Comparison of ENCODE assay signal across 13 cellular contexts in genomic region chr5:167945542-167946384, GRCh38.
DNase-seq lines count a peak whose midpoint lies in the region; ATAC-seq and TF ChIP-seq lines count a peak whose summit lies in the region.
"Had no signal": no experiment of that assay in that cellular context is flagged by ENCODE, and none has a peak within 500 bp of the region (broad histone marks: within the 10 kb centered on the region; RNA-seq: fewer than 3 reads in every experiment).

No MANE protein-coding gene starts in this region.

- 45 to 56% methylated on average over 14 of the region's 14 CpGs for WGBS in heart right ventricle, 2 donors
- 51 to 65% methylated on average over 14 of the region's 14 CpGs for WGBS in sigmoid colon, 2 donors

- intact Hi-C loops in heart right ventricle (cut with DNase I) = loop anchor here in 4 of 10 donors (2.0 to 10.0 kb wide), 5 partner anchors 53 to 279 kb away; no protein-coding TSS in a partner anchor
- intact Hi-C loops in sigmoid colon (cut with DNase I) = no loop called here

- H3K4me3 ChIP-seq in adipocyte (ENCODE audit: low read length) (no peak overlapping the region), heart right ventricle (no peak overlapping the region), sigmoid colon (no peak overlapping the region)
- H3K4me3 ChIP-seq: lower lobe of right lung had no signal

- no peak overlapping the region for H3K4me3 Mint-ChIP-seq in stimulated activated naive B cell treated with anti-CD40 and anti-IgM and Interleukin-4, amounts not matched to agents 10 μg/mL and 1 μg/mL and 100 μg/mL, for 72 hours
- H3K4me3 Mint-ChIP-seq: activated T-cell treated with anti-CD3 and anti-CD28 coated beads, Interleukin-2, amount 50 U/mL, for 72 hours; T-cell had no signal

- H3K9me3 ChIP-seq in adipocyte (ENCODE audit: control insufficient read depth, low read length) (no peaks in the 10 kb centered on the region), heart right ventricle (no peaks in the 10 kb centered on the region), sigmoid colon (no peaks in the 10 kb centered on the region)
- H3K9me3 ChIP-seq: lower lobe of right lung had no signal

- H3K4me1 ChIP-seq in adipocyte (ENCODE audit: control insufficient read depth, insufficient read depth, low read length) (peaks cover 10% of the 10 kb centered on the region), heart right ventricle (peaks cover 8 to 86% (median 59%) of the 10 kb centered on the region in 9 donors), sigmoid colon (peaks cover 0 to 50% (median 49%) of the 10 kb centered on the region in 4 donors)
- H3K4me1 ChIP-seq: lower lobe of right lung had no signal

- H3K27me3 Mint-ChIP-seq in stimulated activated naive B cell treated with anti-CD40 and anti-IgM and Interleukin-4, amounts not matched to agents 10 μg/mL and 1 μg/mL and 100 μg/mL, for 72 hours = no peaks in the 10 kb centered on the region
- H3K27me3 Mint-ChIP-seq: T-cell had no signal

- DNase-seq in GM04504 (ENCODE audit: low read depth) (peak; percentile 45), adipocyte (ENCODE audit: low read depth) (peak; percentile 45), heart right ventricle (peak; percentile 44 to 53), sigmoid colon (no peak)
- no peak for DNase-seq in activated CD4-positive, alpha-beta T cell treated with anti-CD3 and anti-CD28 coated beads for 4 hours
- DNase-seq in stimulated activated naive B cell treated with anti-CD40 and anti-IgM and Interleukin-4, amounts not matched to agents 10 μg/mL and 1 μg/mL and 100 μg/mL, for 72 hours = no peak
- DNase-seq: activated T-cell treated with anti-CD3 and anti-CD28 coated beads, Interleukin-2, amount 50 U/mL, for 72 hours; effector CD8-positive, alpha-beta T cell; lower lobe of right lung; NCI-H2081; T-cell had no signal

- no peaks in the 10 kb centered on the region for H3K27me3 ChIP-seq in adipocyte (replicated peaks; ENCODE audit: control insufficient read depth, insufficient read depth, low read length)
- H3K27me3 ChIP-seq in heart right ventricle = no peaks in the 10 kb centered on the region
- H3K27me3 ChIP-seq in sigmoid colon = no peaks in the 10 kb centered on the region

- no peak overlapping the region for H3K9ac ChIP-seq in adipocyte (ENCODE audit: low read length)

- H3K27ac ChIP-seq in heart right ventricle = peak overlapping the region; percentile 57 to 92 (median 84)
- H3K27ac ChIP-seq in sigmoid colon = peak overlapping the region in 3 of 4 donors; percentile 80 to 93 (median 84)
- H3K27ac ChIP-seq: lower lobe of right lung had no signal

- H3K36me3 Mint-ChIP-seq in stimulated activated naive B cell treated with anti-CD40 and anti-IgM and Interleukin-4, amounts not matched to agents 10 μg/mL and 1 μg/mL and 100 μg/mL, for 72 hours = no peaks in the 10 kb centered on the region
- H3K36me3 Mint-ChIP-seq: T-cell had no signal

- TF ChIP-seq CTCF in heart right ventricle (IDR thresholded peaks at IDR 0.05) (no peak), sigmoid colon (IDR thresholded peaks at IDR 0.05) (no peak)

- no peak for TF ChIP-seq POLR2A in sigmoid colon (IDR thresholded peaks at IDR 0.05)

- H3K4me1 Mint-ChIP-seq in stimulated activated naive B cell treated with anti-CD40 and anti-IgM and Interleukin-4, amounts not matched to agents 10 μg/mL and 1 μg/mL and 100 μg/mL, for 72 hours = no peaks in the 10 kb centered on the region
- H3K4me1 Mint-ChIP-seq: T-cell had no signal

- H3K27ac Mint-ChIP-seq in stimulated activated naive B cell treated with anti-CD40 and anti-IgM and Interleukin-4, amounts not matched to agents 10 μg/mL and 1 μg/mL and 100 μg/mL, for 72 hours = no peak overlapping the region
- H3K27ac Mint-ChIP-seq: activated T-cell treated with anti-CD3 and anti-CD28 coated beads, Interleukin-2, amount 50 U/mL, for 72 hours had no signal

- H3K36me3 ChIP-seq in adipocyte (ENCODE audit: control insufficient read depth, insufficient read depth, low read length, severe bottlenecking) = no peaks in the 10 kb centered on the region
- H3K36me3 ChIP-seq in heart right ventricle = no peaks in the 10 kb centered on the region
- no peaks in the 10 kb centered on the region for H3K36me3 ChIP-seq in sigmoid colon
- H3K36me3 ChIP-seq: lower lobe of right lung had no signal

- peak; percentile 57 to 97 (median 96) for TF ChIP-seq EP300 in sigmoid colon (IDR thresholded peaks at IDR 0.05)

- peaks cover 0 to 3% of the 10 kb centered on the region in 2 donors for H3K9me3 Mint-ChIP-seq in stimulated activated naive B cell treated with anti-CD40 and anti-IgM and Interleukin-4, amounts not matched to agents 10 μg/mL and 1 μg/mL and 100 μg/mL, for 72 hours
- H3K9me3 Mint-ChIP-seq: activated T-cell treated with anti-CD3 and anti-CD28 coated beads, Interleukin-2, amount 50 U/mL, for 72 hours had no signal

- peak; percentile 69 to 87 (median 84) for ATAC-seq in heart right ventricle
- ATAC-seq in stimulated activated naive B cell treated with anti-CD40 and anti-IgM and Interleukin-4, amounts not matched to agents 10 μg/mL and 1 μg/mL and 100 μg/mL, for 72 hours (replicated peaks) = no peak
- no peak for ATAC-seq in GM18498 (IDR thresholded peaks at IDR 0.05; ENCODE audit: unreplicated experiment)
- ATAC-seq in HG02588 (IDR thresholded peaks at IDR 0.05; ENCODE audit: unreplicated experiment) = no peak
- ATAC-seq: activated T-cell treated with anti-CD3 and anti-CD28 coated beads, Interleukin-2, amount 50 U/mL, for 72 hours; T-cell had no signal

Comparison
In these comparisons a context has a peak if more than half of its experiments do, and no peak if none do; other contexts are left out.
1. DNase-seq: peak in GM04504 (single experiment), adipocyte (single experiment) and heart right ventricle (2 of 2); none in sigmoid colon (single experiment), activated CD4-positive, alpha-beta T cell treated with anti-CD3 and anti-CD28 coated beads for 4 hours (0 of 2) and stimulated activated naive B cell treated with anti-CD40 and anti-IgM and Interleukin-4, amounts not matched to agents 10 μg/mL and 1 μg/mL and 100 μg/mL, for 72 hours (single experiment).
2. ATAC-seq: peak in heart right ventricle (8 of 8); none in stimulated activated naive B cell treated with anti-CD40 and anti-IgM and Interleukin-4, amounts not matched to agents 10 μg/mL and 1 μg/mL and 100 μg/mL, for 72 hours (0 of 2), GM18498 (single experiment) and HG02588 (single experiment).